In the genomic region with DNA sequence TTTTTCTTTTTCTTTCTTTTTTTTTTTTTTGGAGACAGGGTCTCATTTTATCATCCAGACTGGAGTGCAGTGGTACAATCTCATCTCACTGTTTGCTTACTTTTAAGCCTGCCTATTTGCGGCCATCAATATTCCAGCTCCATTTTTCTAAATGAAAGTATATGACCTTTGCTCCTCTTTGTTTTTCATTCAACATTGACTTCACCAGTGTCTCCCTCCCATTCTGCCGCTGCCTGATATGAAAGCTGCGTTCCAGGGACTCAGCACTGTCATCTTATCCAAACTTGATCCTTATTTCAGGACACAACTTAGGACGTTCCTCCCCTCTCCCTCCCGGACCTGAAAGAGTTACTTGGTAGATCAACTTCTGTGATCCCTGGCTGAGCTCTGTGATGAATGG, we compare ENCODE assay signal across 8 cellular contexts.
"Had no signal": no experiment of that assay in that cellular context is flagged by ENCODE, and none has a peak within 500 bp of the region (broad histone marks: within the 10 kb centered on the region; RNA-seq: fewer than 3 reads in every experiment).

No MANE protein-coding gene starts in this region.

- H2AFZ ChIP-seq: GM23248 had no signal

- DNase-seq: GM23248, H9, HCEC 1CT, IMR-90, KG1 had no signal

- H3K4me3 ChIP-seq: GM23248, K562 had no signal

- FAIRE-seq: H1, H54, K562 had no signal

- H3K27ac ChIP-seq: GM23248 had no signal

- H3K9ac ChIP-seq: GM23248 had no signal

- H3K27ac Mint-ChIP-seq: H9 had no signal

- H3K4me3 Mint-ChIP-seq: H9 had no signal
